10 cellular contexts compared by ENCODE assay signal in the genomic region with DNA sequence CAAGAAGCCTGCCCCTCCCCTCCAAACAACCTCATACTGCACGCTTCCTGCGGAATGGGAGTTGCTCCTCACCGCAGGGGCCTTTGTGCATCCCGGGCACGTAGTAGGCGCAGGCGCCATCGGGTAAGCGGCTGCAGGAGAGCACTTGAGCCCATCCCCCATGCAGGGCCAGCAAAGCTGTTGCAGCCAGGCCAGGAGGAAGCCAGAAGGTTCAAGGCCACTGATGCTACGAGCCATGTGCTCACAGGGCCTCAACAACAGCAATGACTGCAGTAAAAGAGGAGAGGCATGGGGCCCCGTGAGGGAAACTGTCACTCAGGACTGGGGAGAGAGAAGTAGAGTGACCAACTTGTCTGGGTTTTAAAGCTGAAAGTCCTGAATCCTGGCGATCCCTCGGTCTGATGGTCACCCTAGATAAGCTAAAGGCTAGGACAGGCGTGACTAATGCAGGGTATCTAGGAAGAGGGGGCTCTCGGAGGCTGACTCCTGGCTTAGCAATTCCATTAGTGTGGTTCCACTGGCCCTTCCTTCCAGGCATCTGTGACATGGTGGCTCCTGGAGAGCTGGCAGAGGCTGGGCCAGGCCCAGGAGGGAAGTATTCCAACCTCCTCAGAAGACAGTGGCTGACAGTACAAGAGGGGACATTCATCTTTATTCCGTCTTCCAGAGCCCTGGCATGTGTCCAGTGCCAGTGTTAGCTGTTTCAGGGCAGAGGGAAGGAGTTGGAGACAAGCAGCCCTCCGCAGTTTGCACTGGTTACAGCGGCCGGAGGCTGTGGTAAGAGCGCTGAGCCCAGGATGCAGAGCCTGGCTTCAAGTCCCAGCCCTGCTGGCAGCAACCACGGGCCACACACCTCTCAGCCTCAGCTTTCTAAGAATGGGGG. TPM values are rescaled to one million over a fixed set of nuclear protein-coding genes. Genes with fewer than 3 reads are reported as not detected.
DNase-seq lines count a peak whose midpoint lies in the region; ATAC-seq and TF ChIP-seq lines count a peak whose summit lies in the region.
"Had no signal": no experiment of that assay in that cellular context is flagged by ENCODE, and none has a peak within 500 bp of the region (broad histone marks: within the 10 kb centered on the region; RNA-seq: fewer than 3 reads in every experiment).

No MANE protein-coding gene starts in this region.

- peak; percentile 40 for ATAC-seq in Panc1
- peak; percentile 11 to 31 (median 23) for ATAC-seq in psoas muscle
- ATAC-seq in GM21381 (IDR thresholded peaks at IDR 0.05; ENCODE audit: unreplicated experiment): no peak

- H3K36me3 ChIP-seq in Panc1 (ENCODE audit: control insufficient read depth, insufficient read depth, low read length) (no peaks in the 10 kb centered on the region; the same call in none of the 2 replicates), psoas muscle (ENCODE audit: insufficient read depth in 1 of 2, low read depth in 1 of 2) (peaks cover 7 to 29% of the 10 kb centered on the region in 2 donors)
- H3K36me3 ChIP-seq: uterus had no signal

- POLR2A ChIA-PET in Panc1 (lab: Charles Lee): interaction anchor here (0.6 kb wide), 1 partner anchor 71 kb away, joined by 10 read pairs; no protein-coding TSS in a partner anchor

- H3K27ac ChIP-seq in Panc1 (ENCODE audit: low read length) (no peak overlapping the region), psoas muscle (no peak overlapping the region)
- H3K27ac ChIP-seq: 22Rv1, uterus had no signal

- H3K9me3 ChIP-seq in Panc1 (ENCODE audit: control insufficient read depth, insufficient read depth, low read depth, low read length): no peaks in the 10 kb centered on the region
- H3K9me3 ChIP-seq in psoas muscle: no peaks in the 10 kb centered on the region
- H3K9me3 ChIP-seq: uterus had no signal

- intact Hi-C loops in Panc1 (cut with micrococcal nuclease; ENCODE audit: unreplicated experiment) (loop anchor here (2.0 kb wide), 1 partner anchor 57 kb away; no protein-coding TSS in a partner anchor), psoas muscle (cut with DNase I) (loop anchor here in 1 of 2 donors (2.0 kb wide), 1 partner anchor 59 kb away; no protein-coding TSS in a partner anchor)

- peaks cover 6% of the 10 kb centered on the region for H3K4me1 ChIP-seq in Panc1 (ENCODE audit: control insufficient read depth, insufficient read depth, low read length)
- peaks cover 14% of the 10 kb centered on the region for H3K4me1 ChIP-seq in psoas muscle

- DNase-seq in DMS 273 (lab: John Stamatoyannopoulos, UW; ENCODE audit: unreplicated experiment): peak; percentile 55
- no peak for DNase-seq in DMS 273 treated with DMSO at 0.1 percent for 48 hours (lab: John Stamatoyannopoulos, UW)
- DNase-seq in Panc1 (ENCODE audit: low read depth, low spot score): no peak
- DNase-seq in fibroblast of peridontal ligament (ENCODE audit: extremely low read depth): peak; percentile 20
- DNase-seq in psoas muscle: no peak
- no peak for DNase-seq in OCI-M1 (lab: John Stamatoyannopoulos, UW)
- DNase-seq in NCI-H774 (lab: John Stamatoyannopoulos, UW): no peak

- no peak overlapping the region for H3K4me3 ChIP-seq in Panc1 (ENCODE audit: low read depth in 2 of 2, low read length in 2 of 2)
- H3K4me3 ChIP-seq in psoas muscle: no peak overlapping the region
- H3K4me3 ChIP-seq: uterus had no signal

- no TSS peak for BruUV-seq in Panc1 (replicated peaks; lab: Mats Ljungman, UMichigan)

- CTCF ChIA-PET in Panc1 (lab: Charles Lee): no interaction called here

- H3K27me3 ChIP-seq in Panc1 (ENCODE audit: control insufficient read depth, insufficient read depth, low read length) (no peaks in the 10 kb centered on the region), psoas muscle (ENCODE audit: insufficient read depth in 3 of 3, low read length in 2 of 3) (no peaks in the 10 kb centered on the region)
- H3K27me3 ChIP-seq: uterus had no signal

- in situ Hi-C loops in Panc1 (cut with HindIII; ENCODE audit: low pct_unique_long_range_greater_than_20kb, low sequenced_read_pairs): no loop called here

- 11 to 17% (median 16%) methylated on average over 21 of the region's 21 CpGs for WGBS in psoas muscle, 3 donors

- TF ChIP-seq CTCF in Panc1 (IDR thresholded peaks at IDR 0.05): no peak
- TF ChIP-seq CTCF in psoas muscle (IDR thresholded peaks at IDR 0.05): no peak

RNA-seq across cellular contexts. Expression of a gene that starts 20.8 kb away (rescaled TPM):
- 36.5 TPM for total RNA-seq in Panc1 (2021; ENCODE audit: unreplicated experiment)
- 26.5 TPM for polyA plus RNA-seq in Panc1 (2012; ENCODE audit: insufficient read length)
- 10 to 100 TPM; 26.4 to 54.5 (median 39.2) TPM for total RNA-seq in psoas muscle
- 10 to 100 TPM; 40.8 to 56.9 (median 49.6) TPM for polyA plus RNA-seq in psoas muscle

RNA-seq across cellular contexts. Expression of a gene that starts 35.3 kb away (rescaled TPM):
- total RNA-seq in Panc1 (2021; ENCODE audit: unreplicated experiment) (0.54 TPM), psoas muscle (under 1 TPM in 3 of 4 donors, not detected in 1; 0.19 to 0.43 (median 0.32) TPM)
- polyA plus RNA-seq in Panc1 (2012; ENCODE audit: insufficient read length): not detected
- under 1 TPM in 2 of 3 donors, not detected in 1; 0.03 to 0.30 TPM for polyA plus RNA-seq in psoas muscle
- total RNA-seq: uterus had no signal

Comparison
In these comparisons a context has a peak if more than half of its experiments do, and no peak if none do; other contexts are left out.
1. DNase-seq: peak in DMS 273 (single experiment) and fibroblast of peridontal ligament (single experiment); none in DMS 273 treated with DMSO at 0.1 percent for 48 hours (single experiment), Panc1 (single experiment), psoas muscle (0 of 2), OCI-M1 (single experiment) and NCI-H774 (single experiment).